11 cellular contexts compared by ENCODE assay signal in genomic region chr6:111989743-111990142, GRCh38.
DNase-seq lines count a peak whose midpoint lies in the region; ATAC-seq and TF ChIP-seq lines count a peak whose summit lies in the region.
"Had no signal": no experiment of that assay in that cellular context is flagged by ENCODE, and none has a peak within 500 bp of the region (broad histone marks: within the 10 kb centered on the region; RNA-seq: fewer than 3 reads in every experiment).

No MANE protein-coding gene starts in this region.

- peak; percentile 12 for DNase-seq in GM10266 (ENCODE audit: extremely low spot score)
- peak; percentile 4 for DNase-seq in ecto neural progenitor cell (ENCODE audit: low spot score)
- no peak for DNase-seq in head of caudate nucleus
- DNase-seq in ascending aorta (ENCODE audit: low spot score in 2 of 2): no peak
- no peak for DNase-seq in NCI-H146 (lab: John Stamatoyannopoulos, UW)
- DNase-seq: anterior cingulate cortex, erythroblast, pancreas had no signal

- no peaks in the 10 kb centered on the region for H3K27me3 ChIP-seq in ascending aorta

- peak; percentile 60 for ATAC-seq in GM21367 (IDR thresholded peaks at IDR 0.05; ENCODE audit: unreplicated experiment)
- ATAC-seq in HG03378 (IDR thresholded peaks at IDR 0.05; ENCODE audit: unreplicated experiment): peak; percentile 45
- ATAC-seq in GM21528 (IDR thresholded peaks at IDR 0.05; ENCODE audit: low FRiP score, unreplicated experiment): no peak
- ATAC-seq: pancreas had no signal

- no peak overlapping the region for H3K27ac ChIP-seq in ascending aorta
- H3K27ac ChIP-seq: pancreas had no signal

- H3K4me1 ChIP-seq in ascending aorta: no peaks in the 10 kb centered on the region
- H3K4me1 ChIP-seq: pancreas had no signal

- TF ChIP-seq CTCF in GM10266 (IDR thresholded peaks at IDR 0.05; ENCODE audit: control insufficient read depth, insufficient read depth, low read depth, missing control alignments): no peak
- no peak for TF ChIP-seq CTCF in ascending aorta (IDR thresholded peaks at IDR 0.05)

- H3K36me3 ChIP-seq in ascending aorta: no peaks in the 10 kb centered on the region
- H3K36me3 ChIP-seq: pancreas had no signal

- intact Hi-C loops in head of caudate nucleus (cut with DNase I) (loop anchor here (10.0 kb wide), 1 partner anchor 115 kb away; the partner anchor contains the start of gene FYN), ascending aorta (cut with DNase I) (no loop called here)

- no peaks in the 10 kb centered on the region for H3K9me3 ChIP-seq in ascending aorta
- H3K9me3 ChIP-seq: pancreas had no signal

- H3K4me3 ChIP-seq in ascending aorta: no peak overlapping the region
- H3K4me3 ChIP-seq: pancreas had no signal

Comparison
In these comparisons a context has a peak if more than half of its experiments do, and no peak if none do; other contexts are left out.
1. DNase-seq: peak in GM10266 (single experiment) and ecto neural progenitor cell (single experiment); none in head of caudate nucleus (0 of 42), ascending aorta (0 of 2) and NCI-H146 (single experiment).